Comparison of ENCODE assay signal across 9 cellular contexts in the genomic region with DNA sequence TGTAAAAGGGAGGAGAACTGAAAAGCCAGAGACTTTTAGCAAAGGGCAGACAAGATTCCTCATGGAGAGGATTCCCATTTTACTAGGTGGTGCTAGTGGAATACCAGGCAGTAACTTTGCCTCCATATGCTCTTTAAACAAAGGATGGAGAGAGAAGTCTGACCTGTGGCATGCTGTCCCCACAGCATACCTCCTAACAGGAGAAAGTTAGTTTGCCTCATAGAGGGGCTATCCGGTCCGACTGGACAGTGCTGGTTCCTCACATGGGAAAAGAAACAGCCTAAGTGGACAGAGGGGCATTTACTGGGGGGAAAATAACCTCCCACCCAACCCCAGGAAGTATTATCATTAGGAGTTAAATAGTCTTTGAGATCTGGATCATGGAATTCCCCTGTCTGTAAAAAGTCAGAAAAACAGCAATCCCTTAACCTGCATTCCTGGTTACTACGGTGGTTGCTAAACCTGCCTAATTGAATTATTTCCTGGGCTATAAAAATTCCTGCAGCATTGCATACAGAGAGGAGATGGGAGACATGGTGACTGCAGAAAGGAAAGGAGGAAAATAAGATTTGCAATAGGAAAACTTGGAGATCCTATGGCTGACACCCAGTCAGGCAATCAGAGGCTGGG. TPM values are rescaled to one million over a fixed set of nuclear protein-coding genes. Genes with fewer than 3 reads are reported as not detected.
DNase-seq lines count a peak whose midpoint lies in the region; ATAC-seq and TF ChIP-seq lines count a peak whose summit lies in the region.
"Had no signal": no experiment of that assay in that cellular context is flagged by ENCODE, and none has a peak within 500 bp of the region (broad histone marks: within the 10 kb centered on the region; RNA-seq: fewer than 3 reads in every experiment).

No MANE protein-coding gene starts in this region.

- H3K27me3 ChIP-seq in brain microvascular endothelial cell (replicated peaks) (no peaks in the 10 kb centered on the region), tibial nerve (no peaks in the 10 kb centered on the region)

- H3K36me3 ChIP-seq in brain microvascular endothelial cell (replicated peaks) (no peaks in the 10 kb centered on the region), tibial nerve (no peaks in the 10 kb centered on the region)

- H3K27ac ChIP-seq in brain microvascular endothelial cell (peak overlapping the region; percentile 92), tibial nerve (peak overlapping the region in 3 of 4 donors; percentile 68 to 81 (median 76))
- H3K27ac ChIP-seq: 22Rv1 had no signal

- H3K27me3 Mint-ChIP-seq in memory B cell: no peaks in the 10 kb centered on the region

- H3K36me3 Mint-ChIP-seq in memory B cell: peaks cover 3% of the 10 kb centered on the region

- in situ Hi-C loops in brain microvascular endothelial cell (cut with HindIII; ENCODE audit: low pct_ligation_motif_present, low sequenced_read_pairs): no loop called here

- H3K27ac Mint-ChIP-seq in memory B cell: peak overlapping the region; percentile 80

- no peak for TF ChIP-seq POLR2A in tibial nerve (IDR thresholded peaks at IDR 0.05)

- H3K4me3 ChIP-seq in brain microvascular endothelial cell (ENCODE audit: low read depth, low read length) (no peak overlapping the region), tibial nerve (peak overlapping the region in 2 of 4 donors; percentile 14 to 36)

- H3K4me3 Mint-ChIP-seq in memory B cell: peak overlapping the region; percentile 43

- 30 to 44% methylated on average over 3 of the region's 3 CpGs for WGBS in tibial nerve, 2 donors

- H3K4me1 Mint-ChIP-seq in memory B cell: peaks cover 33% of the 10 kb centered on the region

- H3K9me3 ChIP-seq in tibial nerve: no peaks in the 10 kb centered on the region

- H3K9me3 Mint-ChIP-seq in memory B cell: no peaks in the 10 kb centered on the region

- H3K4me1 ChIP-seq in tibial nerve: peaks cover 0 to 40% (median 12%) of the 10 kb centered on the region in 4 donors

- no peak for TF ChIP-seq EP300 in tibial nerve (IDR thresholded peaks at IDR 0.05)

- TF ChIP-seq CTCF in brain microvascular endothelial cell (IDR thresholded peaks at IDR 0.05; ENCODE audit: low read depth, low read length, missing control alignments): no peak
- TF ChIP-seq CTCF in tibial nerve (IDR thresholded peaks at IDR 0.05): no peak

- ATAC-seq in memory B cell (ENCODE audit: low read depth): no peak
- no peak for ATAC-seq in GM18867 (IDR thresholded peaks at IDR 0.05; ENCODE audit: unreplicated experiment)
- ATAC-seq in HG03520 (IDR thresholded peaks at IDR 0.05; ENCODE audit: unreplicated experiment): no peak
- no peak for ATAC-seq in HG02798 (IDR thresholded peaks at IDR 0.05; ENCODE audit: poor library complexity, unreplicated experiment)

- DNase-seq in NCI-H82 (lab: John Stamatoyannopoulos, UW) (peak; percentile 28), NCI-H82 treated with DMSO at 0.1 percent for 48 hours (lab: John Stamatoyannopoulos, UW; ENCODE audit: unreplicated experiment) (no peak), brain microvascular endothelial cell (no peak), memory B cell (ENCODE audit: low spot score in 2 of 2) (no peak), tibial nerve (ENCODE audit: low spot score in 2 of 2) (no peak)

RNA-seq across cellular contexts. Expression of a gene that starts 31.5 kb away (rescaled TPM):
- total RNA-seq in tibial nerve: 10 to 100 TPM; 11.2 to 20.1 (median 15.5) TPM

RNA-seq across cellular contexts. Expression of a gene that starts 56.0 kb away (rescaled TPM):
- total RNA-seq in tibial nerve: 10 to 100 TPM; 61.8 to 79.4 (median 73.9) TPM
